ENCODE assay signal across 1 cellular context in the genomic region with DNA sequence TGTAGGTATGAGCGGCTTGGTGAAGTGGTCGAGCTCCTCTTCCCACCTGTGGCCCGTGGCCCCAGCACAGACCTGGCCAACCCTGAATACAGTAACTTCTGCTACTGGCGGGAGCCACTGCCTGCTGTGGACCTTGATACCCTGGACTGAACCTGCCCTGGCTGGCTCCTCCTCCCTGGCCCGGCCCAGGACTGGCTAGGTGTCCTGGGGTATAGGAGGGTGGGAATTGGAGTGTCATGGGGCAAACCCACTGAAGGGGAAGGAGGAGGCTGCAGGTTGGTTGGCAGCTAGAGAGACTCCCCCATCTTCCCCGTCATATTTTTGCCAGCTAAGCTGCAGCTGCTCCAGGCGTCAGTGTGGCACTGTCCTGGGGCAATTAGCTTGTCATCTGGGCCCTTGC.
TF ChIP-seq lines count a peak whose summit lies in the region.

No MANE protein-coding gene starts in this region.

TF ChIP-seq in HepG2, 621 proteins besides CTCF, POLR2A, EP300 and RAD21 (continues in another document):
- TF ChIP-seq TOPORS (CRISPR knock-in tag; IDR thresholded peaks at IDR 0.05) (0 out of 2 replicates have a peak, but pooled peaks have one; percentile 41), HOXD1 (CRISPR knock-in tag; IDR thresholded peaks at IDR 0.05) (no peak), LCORL (IDR thresholded peaks at IDR 0.05) (no peak), LCORL (CRISPR knock-in tag; IDR thresholded peaks at IDR 0.05) (peak; percentile 62; the same call in 1 of the 2 replicates), ZNF264 (CRISPR knock-in tag; IDR thresholded peaks at IDR 0.05) (0 out of 2 replicates have a peak, but pooled peaks have one; percentile 32), HNF4A (CRISPR knock-in tag; IDR thresholded peaks at IDR 0.05) (peak; percentile 92), MBNL3 (CRISPR knock-in tag; conservative IDR thresholded peaks at IDR 0.05) (no peak), ZNF121 (CRISPR knock-in tag; IDR thresholded peaks at IDR 0.05) (peak; percentile 68), FOXC1 (CRISPR knock-in tag; IDR thresholded peaks at IDR 0.05; ENCODE audit: borderline replicate concordance) (0 out of 2 replicates have a peak, but pooled peaks have one; percentile 20), STAG1 (CRISPR knock-in tag; IDR thresholded peaks at IDR 0.05) (0 out of 2 replicates have a peak, but pooled peaks have one; percentile 6), GFI1 (CRISPR knock-in tag; IDR thresholded peaks at IDR 0.05; ENCODE audit: borderline replicate concordance) (peak; percentile 47; the same call in 1 of the 2 replicates), SALL2 (CRISPR knock-in tag; IDR thresholded peaks at IDR 0.05) (no peak), PCBP1 (IDR thresholded peaks at IDR 0.05; ENCODE audit: borderline replicate concordance, low read depth, low read length) (0 out of 2 replicates have a peak, but pooled peaks have one; percentile 57), PHF21A (CRISPR knock-in tag; IDR thresholded peaks at IDR 0.05) (peak; percentile 66; the same call in 1 of the 2 replicates), ZNF235 (CRISPR knock-in tag; IDR thresholded peaks at IDR 0.05; ENCODE audit: borderline replicate concordance) (0 out of 2 replicates have a peak, but pooled peaks have one; percentile 36), ARID2 (CRISPR knock-in tag; IDR thresholded peaks at IDR 0.05; ENCODE audit: borderline replicate concordance) (no peak), ZBED4 (CRISPR knock-in tag; IDR thresholded peaks at IDR 0.05; ENCODE audit: borderline replicate concordance) (peak; percentile 79; the same call in 1 of the 2 replicates), SP1 (IDR thresholded peaks at IDR 0.05) (no peak), SP1 (CRISPR knock-in tag; IDR thresholded peaks at IDR 0.05) (peak; percentile 37; the same call in 1 of the 2 replicates), ZNF513 (CRISPR knock-in tag; conservative IDR thresholded peaks at IDR 0.05) (no peak), NFKB2 (CRISPR knock-in tag; IDR thresholded peaks at IDR 0.05; ENCODE audit: borderline replicate concordance) (peak; percentile 35; the same call in 1 of the 2 replicates), HDAC2 (CRISPR knock-in tag; IDR thresholded peaks at IDR 0.05) (peak; percentile 25; the same call in 1 of the 2 replicates), NCOR1 (IDR thresholded peaks at IDR 0.05; ENCODE audit: borderline replicate concordance, low read length) (0 out of 2 replicates have a peak, but pooled peaks have one; percentile 11)
- TF ChIP-seq, protein P1, sequence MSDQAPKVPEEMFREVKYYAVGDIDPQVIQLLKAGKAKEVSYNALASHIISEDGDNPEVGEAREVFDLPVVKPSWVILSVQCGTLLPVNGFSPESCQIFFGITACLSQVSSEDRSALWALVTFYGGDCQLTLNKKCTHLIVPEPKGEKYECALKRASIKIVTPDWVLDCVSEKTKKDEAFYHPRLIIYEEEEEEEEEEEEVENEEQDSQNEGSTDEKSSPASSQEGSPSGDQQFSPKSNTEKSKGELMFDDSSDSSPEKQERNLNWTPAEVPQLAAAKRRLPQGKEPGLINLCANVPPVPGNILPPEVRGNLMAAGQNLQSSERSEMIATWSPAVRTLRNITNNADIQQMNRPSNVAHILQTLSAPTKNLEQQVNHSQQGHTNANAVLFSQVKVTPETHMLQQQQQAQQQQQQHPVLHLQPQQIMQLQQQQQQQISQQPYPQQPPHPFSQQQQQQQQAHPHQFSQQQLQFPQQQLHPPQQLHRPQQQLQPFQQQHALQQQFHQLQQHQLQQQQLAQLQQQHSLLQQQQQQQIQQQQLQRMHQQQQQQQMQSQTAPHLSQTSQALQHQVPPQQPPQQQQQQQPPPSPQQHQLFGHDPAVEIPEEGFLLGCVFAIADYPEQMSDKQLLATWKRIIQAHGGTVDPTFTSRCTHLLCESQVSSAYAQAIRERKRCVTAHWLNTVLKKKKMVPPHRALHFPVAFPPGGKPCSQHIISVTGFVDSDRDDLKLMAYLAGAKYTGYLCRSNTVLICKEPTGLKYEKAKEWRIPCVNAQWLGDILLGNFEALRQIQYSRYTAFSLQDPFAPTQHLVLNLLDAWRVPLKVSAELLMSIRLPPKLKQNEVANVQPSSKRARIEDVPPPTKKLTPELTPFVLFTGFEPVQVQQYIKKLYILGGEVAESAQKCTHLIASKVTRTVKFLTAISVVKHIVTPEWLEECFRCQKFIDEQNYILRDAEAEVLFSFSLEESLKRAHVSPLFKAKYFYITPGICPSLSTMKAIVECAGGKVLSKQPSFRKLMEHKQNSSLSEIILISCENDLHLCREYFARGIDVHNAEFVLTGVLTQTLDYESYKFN (CRISPR knock-in tag; conservative IDR thresholded peaks at IDR 0.05) = peak; percentile 37; the same call in 1 of the 2 replicates
- TF ChIP-seq, protein P2, sequence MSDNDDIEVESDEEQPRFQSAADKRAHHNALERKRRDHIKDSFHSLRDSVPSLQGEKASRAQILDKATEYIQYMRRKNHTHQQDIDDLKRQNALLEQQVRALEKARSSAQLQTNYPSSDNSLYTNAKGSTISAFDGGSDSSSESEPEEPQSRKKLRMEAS (IDR thresholded peaks at IDR 0.05) = peak; percentile 20; the same call in 1 of the 2 replicates
- TF ChIP-seq, protein P3, sequence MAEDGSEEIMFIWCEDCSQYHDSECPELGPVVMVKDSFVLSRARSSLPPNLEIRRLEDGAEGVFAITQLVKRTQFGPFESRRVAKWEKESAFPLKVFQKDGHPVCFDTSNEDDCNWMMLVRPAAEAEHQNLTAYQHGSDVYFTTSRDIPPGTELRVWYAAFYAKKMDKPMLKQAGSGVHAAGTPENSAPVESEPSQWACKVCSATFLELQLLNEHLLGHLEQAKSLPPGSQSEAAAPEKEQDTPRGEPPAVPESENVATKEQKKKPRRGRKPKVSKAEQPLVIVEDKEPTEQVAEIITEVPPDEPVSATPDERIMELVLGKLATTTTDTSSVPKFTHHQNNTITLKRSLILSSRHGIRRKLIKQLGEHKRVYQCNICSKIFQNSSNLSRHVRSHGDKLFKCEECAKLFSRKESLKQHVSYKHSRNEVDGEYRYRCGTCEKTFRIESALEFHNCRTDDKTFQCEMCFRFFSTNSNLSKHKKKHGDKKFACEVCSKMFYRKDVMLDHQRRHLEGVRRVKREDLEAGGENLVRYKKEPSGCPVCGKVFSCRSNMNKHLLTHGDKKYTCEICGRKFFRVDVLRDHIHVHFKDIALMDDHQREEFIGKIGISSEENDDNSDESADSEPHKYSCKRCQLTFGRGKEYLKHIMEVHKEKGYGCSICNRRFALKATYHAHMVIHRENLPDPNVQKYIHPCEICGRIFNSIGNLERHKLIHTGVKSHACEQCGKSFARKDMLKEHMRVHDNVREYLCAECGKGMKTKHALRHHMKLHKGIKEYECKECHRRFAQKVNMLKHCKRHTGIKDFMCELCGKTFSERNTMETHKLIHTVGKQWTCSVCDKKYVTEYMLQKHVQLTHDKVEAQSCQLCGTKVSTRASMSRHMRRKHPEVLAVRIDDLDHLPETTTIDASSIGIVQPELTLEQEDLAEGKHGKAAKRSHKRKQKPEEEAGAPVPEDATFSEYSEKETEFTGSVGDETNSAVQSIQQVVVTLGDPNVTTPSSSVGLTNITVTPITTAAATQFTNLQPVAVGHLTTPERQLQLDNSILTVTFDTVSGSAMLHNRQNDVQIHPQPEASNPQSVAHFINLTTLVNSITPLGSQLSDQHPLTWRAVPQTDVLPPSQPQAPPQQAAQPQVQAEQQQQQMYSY (CRISPR knock-in tag; IDR thresholded peaks at IDR 0.05) = peak; percentile 34; the same call in 1 of the 2 replicates
- TF ChIP-seq, protein P4, sequence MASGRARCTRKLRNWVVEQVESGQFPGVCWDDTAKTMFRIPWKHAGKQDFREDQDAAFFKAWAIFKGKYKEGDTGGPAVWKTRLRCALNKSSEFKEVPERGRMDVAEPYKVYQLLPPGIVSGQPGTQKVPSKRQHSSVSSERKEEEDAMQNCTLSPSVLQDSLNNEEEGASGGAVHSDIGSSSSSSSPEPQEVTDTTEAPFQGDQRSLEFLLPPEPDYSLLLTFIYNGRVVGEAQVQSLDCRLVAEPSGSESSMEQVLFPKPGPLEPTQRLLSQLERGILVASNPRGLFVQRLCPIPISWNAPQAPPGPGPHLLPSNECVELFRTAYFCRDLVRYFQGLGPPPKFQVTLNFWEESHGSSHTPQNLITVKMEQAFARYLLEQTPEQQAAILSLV (CRISPR knock-in tag; IDR thresholded peaks at IDR 0.05; ENCODE audit: borderline replicate concordance) = peak; percentile 79; the same call in 1 of the 2 replicates
- TF ChIP-seq, protein P5, sequence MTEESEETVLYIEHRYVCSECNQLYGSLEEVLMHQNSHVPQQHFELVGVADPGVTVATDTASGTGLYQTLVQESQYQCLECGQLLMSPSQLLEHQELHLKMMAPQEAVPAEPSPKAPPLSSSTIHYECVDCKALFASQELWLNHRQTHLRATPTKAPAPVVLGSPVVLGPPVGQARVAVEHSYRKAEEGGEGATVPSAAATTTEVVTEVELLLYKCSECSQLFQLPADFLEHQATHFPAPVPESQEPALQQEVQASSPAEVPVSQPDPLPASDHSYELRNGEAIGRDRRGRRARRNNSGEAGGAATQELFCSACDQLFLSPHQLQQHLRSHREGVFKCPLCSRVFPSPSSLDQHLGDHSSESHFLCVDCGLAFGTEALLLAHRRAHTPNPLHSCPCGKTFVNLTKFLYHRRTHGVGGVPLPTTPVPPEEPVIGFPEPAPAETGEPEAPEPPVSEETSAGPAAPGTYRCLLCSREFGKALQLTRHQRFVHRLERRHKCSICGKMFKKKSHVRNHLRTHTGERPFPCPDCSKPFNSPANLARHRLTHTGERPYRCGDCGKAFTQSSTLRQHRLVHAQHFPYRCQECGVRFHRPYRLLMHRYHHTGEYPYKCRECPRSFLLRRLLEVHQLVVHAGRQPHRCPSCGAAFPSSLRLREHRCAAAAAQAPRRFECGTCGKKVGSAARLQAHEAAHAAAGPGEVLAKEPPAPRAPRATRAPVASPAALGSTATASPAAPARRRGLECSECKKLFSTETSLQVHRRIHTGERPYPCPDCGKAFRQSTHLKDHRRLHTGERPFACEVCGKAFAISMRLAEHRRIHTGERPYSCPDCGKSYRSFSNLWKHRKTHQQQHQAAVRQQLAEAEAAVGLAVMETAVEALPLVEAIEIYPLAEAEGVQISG (CRISPR knock-in tag; IDR thresholded peaks at IDR 0.05) = 0 out of 2 replicates have a peak, but pooled peaks have one; percentile 47
- TF ChIP-seq, protein P6, sequence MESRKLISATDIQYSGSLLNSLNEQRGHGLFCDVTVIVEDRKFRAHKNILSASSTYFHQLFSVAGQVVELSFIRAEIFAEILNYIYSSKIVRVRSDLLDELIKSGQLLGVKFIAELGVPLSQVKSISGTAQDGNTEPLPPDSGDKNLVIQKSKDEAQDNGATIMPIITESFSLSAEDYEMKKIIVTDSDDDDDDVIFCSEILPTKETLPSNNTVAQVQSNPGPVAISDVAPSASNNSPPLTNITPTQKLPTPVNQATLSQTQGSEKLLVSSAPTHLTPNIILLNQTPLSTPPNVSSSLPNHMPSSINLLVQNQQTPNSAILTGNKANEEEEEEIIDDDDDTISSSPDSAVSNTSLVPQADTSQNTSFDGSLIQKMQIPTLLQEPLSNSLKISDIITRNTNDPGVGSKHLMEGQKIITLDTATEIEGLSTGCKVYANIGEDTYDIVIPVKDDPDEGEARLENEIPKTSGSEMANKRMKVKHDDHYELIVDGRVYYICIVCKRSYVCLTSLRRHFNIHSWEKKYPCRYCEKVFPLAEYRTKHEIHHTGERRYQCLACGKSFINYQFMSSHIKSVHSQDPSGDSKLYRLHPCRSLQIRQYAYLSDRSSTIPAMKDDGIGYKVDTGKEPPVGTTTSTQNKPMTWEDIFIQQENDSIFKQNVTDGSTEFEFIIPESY (CRISPR knock-in tag; IDR thresholded peaks at IDR 0.05) = peak; percentile 86
